Comparison of ENCODE assay signal across 8 cellular contexts in the genomic region with DNA sequence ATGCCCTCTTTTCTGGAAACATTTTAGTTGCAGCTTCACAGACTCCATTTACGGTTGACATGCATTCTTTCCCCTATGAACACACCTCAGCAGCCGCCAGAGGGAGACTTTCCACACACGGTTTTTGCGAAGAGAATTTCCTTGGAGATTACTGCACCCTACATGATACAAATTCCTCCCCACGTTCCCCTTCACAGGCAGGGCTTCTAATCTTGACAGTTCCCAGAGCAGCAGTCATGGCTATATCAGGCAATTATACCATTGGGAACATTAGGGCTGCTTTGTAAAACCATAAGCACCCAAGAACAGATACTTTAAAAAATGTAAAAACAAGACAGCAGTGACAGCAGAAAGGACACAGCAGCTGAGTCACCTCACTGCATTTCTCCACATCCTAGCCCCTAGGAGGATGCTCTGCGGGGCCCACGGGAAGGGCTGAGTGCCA.
DNase-seq lines count a peak whose midpoint lies in the region; ATAC-seq, FAIRE-seq and TF ChIP-seq lines count a peak whose summit lies in the region.

No MANE protein-coding gene starts in this region.

- H3K4me2 ChIP-seq in K562 (ENCODE audit: insufficient read depth, low read length), result peak overlapping the region; percentile 48

- TF ChIP-seq RAD21 in K562 (CRISPR knock-in tag; conservative IDR thresholded peaks at IDR 0.05 in 1 of 2, IDR thresholded peaks at IDR 0.05 in 1 of 2), result peak; percentile 79 to 87

- no peaks in the 10 kb centered on the region for H4K20me1 ChIP-seq in K562 (replicated peaks; ENCODE audit: control insufficient read depth, insufficient read depth, low read length)

- peak; percentile 79 for TF ChIP-seq CTCF in AG09319 (IDR thresholded peaks at IDR 0.05; ENCODE audit: low read depth, low read length)
- peak; percentile 69 for TF ChIP-seq CTCF in GM12873 (IDR thresholded peaks at IDR 0.05; ENCODE audit: insufficient read depth, low read depth, low read length, missing control alignments)
- peak; percentile 85 to 96 (median 86) for TF ChIP-seq CTCF in K562 (IDR thresholded peaks at IDR 0.05 in 2 of 3, conservative IDR thresholded peaks at IDR 0.05 in 1 of 3; ENCODE audit: insufficient read depth in 2 of 3, low read depth in 1 of 3, low read length in 3 of 3)

- H3K4me3 ChIP-seq in K562, result no peak overlapping the region

- FAIRE-seq in K562 (lab: Jason Lieb, UNC), result peak; percentile 77

- DNase-seq in AG09319 (ENCODE audit: extremely low read depth, low read depth) (peak; percentile 18), NCI-H774 (lab: John Stamatoyannopoulos, UW) (peak; percentile 29), K562 (ENCODE audit: extremely low read depth in 1 of 4, low spot score in 3 of 4) (peak; percentile 74 to 85 (median 80)), iPS-NIHi7 (ENCODE audit: extremely low spot score) (peak; percentile 73), DMS79 treated with DMSO at 0.1 percent for 48 hours (lab: John Stamatoyannopoulos, UW) (no peak), epidermal melanocyte (ENCODE audit: insufficient read length, low spot score) (no peak)
- DNase-seq in stimulated activated CD4-positive, alpha-beta T cell treated with anti-CD3 and anti-CD28 coated beads, Interleukin-15, amount 100 ng/mL, for 24 hours, result peak; percentile 42

- no peaks in the 10 kb centered on the region for H3K9me3 ChIP-seq in K562 (replicated peaks; ENCODE audit: control insufficient read depth, insufficient read depth, low read depth, low read length)

- no peak for TF ChIP-seq POLR2A in K562 (conservative IDR thresholded peaks at IDR 0.05)

- H3K27ac ChIP-seq in K562 (ENCODE audit: extremely low read depth, low read depth, low read length), result no peak overlapping the region

- peak; percentile 82 for ATAC-seq in K562

- in situ Hi-C loops in K562 (cut with MboI), result no loop called here

- no peak for TF ChIP-seq EP300 in K562 (IDR thresholded peaks at IDR 0.05; ENCODE audit: low read length)

- peak overlapping the region; percentile 84 for H2AFZ ChIP-seq in K562 (ENCODE audit: low read depth, low read length)

- POLR2A ChIA-PET in K562 (lab: Yijun Ruan, JAX), result interaction anchor here (1.1 to 3.1 kb wide), 4 partner anchors 11 to 100 kb away, joined by 3 to 12 read pairs (median 7); no protein-coding TSS in a partner anchor

- H3K4me1 ChIP-seq in K562 (replicated peaks in 1 of 2; ENCODE audit: control insufficient read depth in 2 of 2, insufficient read depth in 2 of 2, low read length in 2 of 2), result peaks cover 24 to 37% of the 10 kb centered on the region in 2 experiments; a peak in 3 of 5 replicates

- CTCF ChIA-PET in K562 (lab: Yijun Ruan, JAX; ENCODE audit: low intra/inter-chr PET ratio), result interaction anchor here (1.1 to 3.1 kb wide), 4 partner anchors 167 to 422 kb away, joined by 5 to 24 read pairs (median 8); no protein-coding TSS in a partner anchor

- no peaks in the 10 kb centered on the region for H3K27me3 ChIP-seq in K562 (ENCODE audit: control insufficient read depth in 2 of 2, insufficient read depth in 2 of 2, low read length in 2 of 2)

- no peaks in the 10 kb centered on the region for H3K36me3 ChIP-seq in K562 (ENCODE audit: control insufficient read depth, insufficient read depth, low read length)

- no peaks in the 10 kb centered on the region for H3K9me1 ChIP-seq in K562 (ENCODE audit: control insufficient read depth, insufficient read depth, low read length)

- no peaks in the 10 kb centered on the region for H3K79me2 ChIP-seq in K562 (ENCODE audit: control insufficient read depth, insufficient read depth, low read length)

- peak overlapping the region in 1 of 2 experiments; percentile 63; a peak in 2 of 4 replicates for H3K9ac ChIP-seq in K562 (ENCODE audit: insufficient read depth in 1 of 2, low read depth in 2 of 2, low read length in 2 of 2)

- intact Hi-C loops in K562 (cut with micrococcal nuclease), result loop anchor here (1.0 to 2.0 kb wide), 3 partner anchors 68 to 295 kb away; no protein-coding TSS in a partner anchor

- no TSS peak for BruUV-seq in K562 (replicated peaks; lab: Mats Ljungman, UMichigan)

- WGBS in K562 (ENCODE audit: insufficient coverage, low coverage, missing lambda C conversion rate), result 2% methylated on average over 7 of the region's 7 CpGs

TF ChIP-seq in K562, 482 proteins besides CTCF, POLR2A, EP300 and RAD21 (continues in another document):
- TF ChIP-seq ARID2 (IDR thresholded peaks at IDR 0.05) (peak; percentile 79; the same call in 1 of the 2 replicates), ZNF668 (CRISPR knock-in tag; IDR thresholded peaks at IDR 0.05) (no peak), CREM (IDR thresholded peaks at IDR 0.05; ENCODE audit: low read depth) (peak; percentile 42; the same call in 1 of the 2 replicates), MYC (IDR thresholded peaks at IDR 0.05; ENCODE audit: low read depth, low read length) (peak; percentile 54), MYC (CRISPR knock-in tag; IDR thresholded peaks at IDR 0.05; ENCODE audit: borderline replicate concordance, low read depth) (no peak)
- TF ChIP-seq, protein P1, sequence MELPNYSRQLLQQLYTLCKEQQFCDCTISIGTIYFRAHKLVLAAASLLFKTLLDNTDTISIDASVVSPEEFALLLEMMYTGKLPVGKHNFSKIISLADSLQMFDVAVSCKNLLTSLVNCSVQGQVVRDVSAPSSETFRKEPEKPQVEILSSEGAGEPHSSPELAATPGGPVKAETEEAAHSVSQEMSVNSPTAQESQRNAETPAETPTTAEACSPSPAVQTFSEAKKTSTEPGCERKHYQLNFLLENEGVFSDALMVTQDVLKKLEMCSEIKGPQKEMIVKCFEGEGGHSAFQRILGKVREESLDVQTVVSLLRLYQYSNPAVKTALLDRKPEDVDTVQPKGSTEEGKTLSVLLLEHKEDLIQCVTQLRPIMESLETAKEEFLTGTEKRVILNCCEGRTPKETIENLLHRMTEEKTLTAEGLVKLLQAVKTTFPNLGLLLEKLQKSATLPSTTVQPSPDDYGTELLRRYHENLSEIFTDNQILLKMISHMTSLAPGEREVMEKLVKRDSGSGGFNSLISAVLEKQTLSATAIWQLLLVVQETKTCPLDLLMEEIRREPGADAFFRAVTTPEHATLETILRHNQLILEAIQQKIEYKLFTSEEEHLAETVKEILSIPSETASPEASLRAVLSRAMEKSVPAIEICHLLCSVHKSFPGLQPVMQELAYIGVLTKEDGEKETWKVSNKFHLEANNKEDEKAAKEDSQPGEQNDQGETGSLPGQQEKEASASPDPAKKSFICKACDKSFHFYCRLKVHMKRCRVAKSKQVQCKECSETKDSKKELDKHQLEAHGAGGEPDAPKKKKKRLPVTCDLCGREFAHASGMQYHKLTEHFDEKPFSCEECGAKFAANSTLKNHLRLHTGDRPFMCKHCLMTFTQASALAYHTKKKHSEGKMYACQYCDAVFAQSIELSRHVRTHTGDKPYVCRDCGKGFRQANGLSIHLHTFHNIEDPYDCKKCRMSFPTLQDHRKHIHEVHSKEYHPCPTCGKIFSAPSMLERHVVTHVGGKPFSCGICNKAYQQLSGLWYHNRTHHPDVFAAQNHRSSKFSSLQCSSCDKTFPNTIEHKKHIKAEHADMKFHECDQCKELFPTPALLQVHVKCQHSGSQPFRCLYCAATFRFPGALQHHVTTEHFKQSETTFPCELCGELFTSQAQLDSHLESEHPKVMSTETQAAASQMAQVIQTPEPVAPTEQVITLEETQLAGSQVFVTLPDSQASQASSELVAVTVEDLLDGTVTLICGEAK (IDR thresholded peaks at IDR 0.05), result no peak
- TF ChIP-seq, protein P1 (CRISPR knock-in tag; IDR thresholded peaks at IDR 0.05), result no peak

Comparison
In these comparisons a context has a peak if more than half of its experiments do, and no peak if none do; other contexts are left out.
1. DNase-seq: peak in AG09319 (single experiment), NCI-H774 (single experiment), K562 (4 of 4), iPS-NIHi7 (single experiment) and stimulated activated CD4-positive, alpha-beta T cell treated with anti-CD3 and anti-CD28 coated beads, Interleukin-15, amount 100 ng/mL, for 24 hours (single experiment); none in DMS79 treated with DMSO at 0.1 percent for 48 hours (single experiment) and epidermal melanocyte (single experiment).
2. Peak in every context shown above with its lines, with median percentiles within 50 percentile points of each other: CTCF ChIP-seq.